8 cellular contexts compared by ENCODE assay signal in the genomic region with DNA sequence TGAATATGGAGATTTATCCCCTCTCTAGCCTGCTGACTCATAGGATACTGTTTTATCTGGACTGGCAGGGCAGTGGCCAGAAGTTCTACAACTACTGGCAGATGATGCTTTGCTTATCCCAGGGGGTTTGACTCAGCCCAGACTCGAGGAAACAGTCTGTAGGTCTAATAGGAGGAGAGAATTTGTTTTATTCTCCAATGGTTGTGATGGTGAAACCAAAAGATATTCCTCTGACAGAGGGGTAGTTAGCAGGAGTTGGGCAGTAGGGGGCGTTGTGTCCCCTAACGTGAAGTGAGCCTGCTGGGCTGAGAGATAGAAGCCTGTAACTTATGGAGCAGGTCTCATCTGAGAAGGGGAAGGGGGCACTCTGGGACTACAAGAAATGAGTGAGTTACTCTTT.
A peak's percentile ranks its signal among the peaks of the same experiment; 100 is the strongest.
DNase-seq lines count a peak whose midpoint lies in the region; ATAC-seq and TF ChIP-seq lines count a peak whose summit lies in the region.

No MANE protein-coding gene starts in this region.

- H3K4me3 Mint-ChIP-seq in Caco-2 (ENCODE audit: unreplicated experiment) = no peak overlapping the region

- intact Hi-C loops in Caco-2 (cut with micrococcal nuclease; ENCODE audit: unreplicated experiment) = loop anchor here (1.0 kb wide), 2 partner anchors 107 to 156 kb away; no protein-coding TSS in a partner anchor

- no peaks in the 10 kb centered on the region for H3K9me3 ChIP-seq in Caco-2

- H3K27ac Mint-ChIP-seq in Caco-2 (ENCODE audit: unreplicated experiment) = no peak overlapping the region

- CTCF ChIA-PET in Caco-2 (lab: Charles Lee) = no interaction called here

- no peaks in the 10 kb centered on the region for H3K27me3 ChIP-seq in Caco-2 (replicated peaks; ENCODE audit: control insufficient read depth, insufficient read depth, low read length)

- POLR2A ChIA-PET in Caco-2 (lab: Charles Lee) = no interaction called here

- H3K36me3 Mint-ChIP-seq in Caco-2 (ENCODE audit: insufficient read depth, unreplicated experiment) = no peaks in the 10 kb centered on the region

- H3K4me1 Mint-ChIP-seq in Caco-2 (ENCODE audit: low read depth, unreplicated experiment) = no peaks in the 10 kb centered on the region

- DNase-seq in Caco-2 = peak in 1 of 2 experiments; percentile 36
- peak; percentile 60 for DNase-seq in HT-29 (ENCODE audit: low spot score)
- DNase-seq in kidney glomerular epithelial cell (lab: John Stamatoyannopoulos, UW) = peak; percentile 1
- no peak for DNase-seq in cortex of kidney (lab: John Stamatoyannopoulos, UW)
- DNase-seq in GDM1 (lab: John Stamatoyannopoulos, UW) = no peak

- no peaks in the 10 kb centered on the region for H3K4me1 ChIP-seq in Caco-2

- no peak overlapping the region for H3K4me3 ChIP-seq in Caco-2 (ENCODE audit: low read depth, low read length)
- H3K4me3 ChIP-seq in WI38 (ENCODE audit: low read depth, low read length) = no peak overlapping the region

- H3K9me3 Mint-ChIP-seq in Caco-2 (ENCODE audit: unreplicated experiment) = no peaks in the 10 kb centered on the region

- no peaks in the 10 kb centered on the region for H3K36me3 ChIP-seq in Caco-2 (ENCODE audit: control insufficient read depth, insufficient read depth, low read length)

- no peak for ATAC-seq in GM21619 (IDR thresholded peaks at IDR 0.05; ENCODE audit: unreplicated experiment)
- no peak for ATAC-seq in GM21529 (IDR thresholded peaks at IDR 0.05; ENCODE audit: unreplicated experiment)

- H3K27me3 Mint-ChIP-seq in Caco-2 (ENCODE audit: insufficient read depth, unreplicated experiment) = peaks cover 27% of the 10 kb centered on the region

- TF ChIP-seq CTCF in Caco-2 (IDR thresholded peaks at IDR 0.05; ENCODE audit: insufficient read depth in 1 of 2, low read depth in 1 of 2, low read length in 1 of 2, severe bottlenecking in 1 of 2, unreplicated experiment in 1 of 2) (peak; percentile 36 to 47), WI38 (IDR thresholded peaks at IDR 0.05; ENCODE audit: low read depth, low read length) (peak; percentile 54)

- BruUV-seq in Caco-2 (replicated peaks; lab: Mats Ljungman, UMichigan) = no TSS peak

Comparison
In these comparisons a context has a peak if more than half of its experiments do, and no peak if none do; other contexts are left out.
1. DNase-seq: peak in HT-29 (single experiment) and kidney glomerular epithelial cell (single experiment); none in cortex of kidney (single experiment) and GDM1 (single experiment).